Comparison of ENCODE assay signal across 1 cellular context in genomic region chr2:186716899-186717811, GRCh38.
TF ChIP-seq lines count a peak whose summit lies in the region.

No MANE protein-coding gene starts in this region.

TF ChIP-seq in K562, 482 proteins besides CTCF, POLR2A, EP300 and RAD21 (continued from another document):
- TF ChIP-seq, protein P1, sequence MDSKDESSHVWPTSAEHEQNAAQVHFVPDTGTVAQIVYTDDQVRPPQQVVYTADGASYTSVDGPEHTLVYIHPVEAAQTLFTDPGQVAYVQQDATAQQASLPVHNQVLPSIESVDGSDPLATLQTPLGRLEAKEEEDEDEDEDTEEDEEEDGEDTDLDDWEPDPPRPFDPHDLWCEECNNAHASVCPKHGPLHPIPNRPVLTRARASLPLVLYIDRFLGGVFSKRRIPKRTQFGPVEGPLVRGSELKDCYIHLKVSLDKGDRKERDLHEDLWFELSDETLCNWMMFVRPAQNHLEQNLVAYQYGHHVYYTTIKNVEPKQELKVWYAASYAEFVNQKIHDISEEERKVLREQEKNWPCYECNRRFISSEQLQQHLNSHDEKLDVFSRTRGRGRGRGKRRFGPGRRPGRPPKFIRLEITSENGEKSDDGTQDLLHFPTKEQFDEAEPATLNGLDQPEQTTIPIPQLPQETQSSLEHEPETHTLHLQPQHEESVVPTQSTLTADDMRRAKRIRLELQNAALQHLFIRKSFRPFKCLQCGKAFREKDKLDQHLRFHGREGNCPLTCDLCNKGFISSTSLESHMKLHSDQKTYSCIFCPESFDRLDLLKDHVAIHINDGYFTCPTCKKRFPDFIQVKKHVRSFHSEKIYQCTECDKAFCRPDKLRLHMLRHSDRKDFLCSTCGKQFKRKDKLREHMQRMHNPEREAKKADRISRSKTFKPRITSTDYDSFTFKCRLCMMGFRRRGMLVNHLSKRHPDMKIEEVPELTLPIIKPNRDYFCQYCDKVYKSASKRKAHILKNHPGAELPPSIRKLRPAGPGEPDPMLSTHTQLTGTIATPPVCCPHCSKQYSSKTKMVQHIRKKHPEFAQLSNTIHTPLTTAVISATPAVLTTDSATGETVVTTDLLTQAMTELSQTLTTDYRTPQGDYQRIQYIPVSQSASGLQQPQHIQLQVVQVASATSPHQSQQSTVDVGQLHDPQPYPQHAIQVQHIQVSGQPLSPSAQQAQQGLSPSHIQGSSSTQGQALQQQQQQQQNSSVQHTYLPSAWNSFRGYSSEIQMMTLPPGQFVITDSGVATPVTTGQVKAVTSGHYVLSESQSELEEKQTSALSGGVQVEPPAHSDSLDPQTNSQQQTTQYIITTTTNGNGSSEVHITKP (IDR thresholded peaks at IDR 0.05; ENCODE audit: partially characterized antibody): no peak
- TF ChIP-seq ZFP36 (IDR thresholded peaks at IDR 0.05; ENCODE audit: low read depth, low read length, partially characterized antibody) (no peak), ADNP (tag; IDR thresholded peaks at IDR 0.05) (no peak), KLF10 (CRISPR knock-in tag; IDR thresholded peaks at IDR 0.05) (no peak), HIVEP1 (CRISPR knock-in tag; IDR thresholded peaks at IDR 0.05) (no peak), ZNF408 (CRISPR knock-in tag; IDR thresholded peaks at IDR 0.05; ENCODE audit: low read depth) (no peak), MAFF (IDR thresholded peaks at IDR 0.05; ENCODE audit: low read length) (no peak), POLR3A (IDR thresholded peaks at IDR 0.05; ENCODE audit: borderline replicate concordance, extremely low read depth, insufficient read depth, insufficient read length) (no peak), USF1 (CRISPR knock-in tag; IDR thresholded peaks at IDR 0.05) (no peak), DNMT1 (IDR thresholded peaks at IDR 0.05) (no peak), E2F1 (CRISPR knock-in tag; IDR thresholded peaks at IDR 0.05) (no peak), TFAP4 (CRISPR knock-in tag; IDR thresholded peaks at IDR 0.05; ENCODE audit: borderline replicate concordance) (no peak)
